In genomic region chr7:133015879-133016278, GRCh38 we compare ENCODE assay signal across 20 cellular contexts.
"Had no signal": no experiment of that assay in that cellular context is flagged by ENCODE, and none has a peak within 500 bp of the region (broad histone marks: within the 10 kb centered on the region; RNA-seq: fewer than 3 reads in every experiment).

No MANE protein-coding gene starts in this region.

- DNase-seq: effector memory CD8-positive, alpha-beta T cell; esophagus squamous epithelium; left colon; left ventricle myocardium superior; mesendoderm; naive B cell; psoas muscle; retina; right lobe of liver; spleen; stimulated activated CD4-positive, alpha-beta T cell treated with anti-CD3 and anti-CD28 coated beads, Interleukin-15, amount 100 ng/mL, for 24 hours; stimulated activated CD4-positive, alpha-beta T cell treated with anti-CD3 and anti-CD28 coated beads, Interleukin-1b, Interleukin-23, amount 100 ng/mL, for 48 hours; stimulated activated CD4-positive, alpha-beta T cell treated with anti-CD3 and anti-CD28 coated beads, Interleukin-4, amount 100 ng/mL, for 24 hours; tibial artery; upper lobe of right lung had no signal

- ATAC-seq: effector memory CD8-positive, alpha-beta T cell; gastroesophageal sphincter; left colon; left ventricle myocardium superior; psoas muscle; right lobe of liver; stimulated activated memory B cell treated with anti-CD40 and anti-IgM and Interleukin-4, amounts not matched to agents 10 μg/mL and 1 μg/mL and 100 μg/mL, for 72 hours; upper lobe of right lung had no signal

- H3K27me3 Mint-ChIP-seq: dendritic cell treated with granulocyte-macrophage colony-stimulating factor and Interleukin-4, amounts not matched to agents 40 ng/mL and 50 ng/mL, for 4 days; effector memory CD8-positive, alpha-beta T cell; naive B cell; stimulated activated memory B cell treated with anti-CD40 and anti-IgM and Interleukin-4, amounts not matched to agents 10 μg/mL and 1 μg/mL and 100 μg/mL, for 72 hours; stimulated activated naive CD8-positive, alpha-beta T cell treated with anti-CD3 and anti-CD28 coated beads, Interleukin-15, Interleukin-2, amounts not matched to agents 100 ng/mL and 50 ng/mL, for 24 hours had no signal

- H3K27ac Mint-ChIP-seq: dendritic cell treated with granulocyte-macrophage colony-stimulating factor and Interleukin-4, amounts not matched to agents 40 ng/mL and 50 ng/mL, for 4 days; nephron; stimulated activated memory B cell treated with anti-CD40 and anti-IgM and Interleukin-4, amounts not matched to agents 10 μg/mL and 1 μg/mL and 100 μg/mL, for 72 hours; stimulated activated naive CD8-positive, alpha-beta T cell treated with anti-CD3 and anti-CD28 coated beads, Interleukin-15, Interleukin-2, amounts not matched to agents 100 ng/mL and 50 ng/mL, for 24 hours had no signal

- H3K9me3 Mint-ChIP-seq: dendritic cell treated with granulocyte-macrophage colony-stimulating factor and Interleukin-4, amounts not matched to agents 40 ng/mL and 50 ng/mL, for 4 days; effector memory CD8-positive, alpha-beta T cell; naive B cell; nephron; stimulated activated memory B cell treated with anti-CD40 and anti-IgM and Interleukin-4, amounts not matched to agents 10 μg/mL and 1 μg/mL and 100 μg/mL, for 72 hours had no signal

- H3K4me1 Mint-ChIP-seq: nephron; stimulated activated memory B cell treated with anti-CD40 and anti-IgM and Interleukin-4, amounts not matched to agents 10 μg/mL and 1 μg/mL and 100 μg/mL, for 72 hours had no signal

- H3K4me3 Mint-ChIP-seq: dendritic cell treated with granulocyte-macrophage colony-stimulating factor and Interleukin-4, amounts not matched to agents 40 ng/mL and 50 ng/mL, for 4 days; effector memory CD8-positive, alpha-beta T cell; naive B cell; nephron; stimulated activated memory B cell treated with anti-CD40 and anti-IgM and Interleukin-4, amounts not matched to agents 10 μg/mL and 1 μg/mL and 100 μg/mL, for 72 hours; stimulated activated naive CD8-positive, alpha-beta T cell treated with anti-CD3 and anti-CD28 coated beads, Interleukin-15, Interleukin-2, amounts not matched to agents 100 ng/mL and 50 ng/mL, for 24 hours had no signal
